Comparison of ENCODE assay signal across 14 cellular contexts in the genomic region with DNA sequence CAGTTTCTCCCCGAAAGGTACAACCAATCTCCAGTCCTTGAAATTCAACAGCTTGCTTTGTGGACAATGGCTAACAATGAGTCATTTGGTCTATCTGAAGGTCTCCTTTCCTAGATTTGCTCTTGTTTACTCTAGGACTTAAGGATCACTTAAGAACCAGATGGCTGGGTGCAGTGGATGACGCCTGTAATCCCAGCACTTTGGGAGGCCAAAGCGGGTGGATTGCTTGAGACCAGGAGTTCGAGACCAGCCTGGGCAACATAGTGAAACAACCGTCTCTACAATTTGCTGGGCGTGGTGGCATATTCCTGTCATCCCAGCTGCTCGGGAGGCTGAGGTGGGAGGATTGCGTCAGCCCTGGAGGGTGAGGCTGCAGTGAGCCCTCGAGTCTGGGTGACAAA. TPM values are rescaled to one million over a fixed set of nuclear protein-coding genes. Genes with fewer than 3 reads are reported as not detected.
DNase-seq lines count a peak whose midpoint lies in the region; ATAC-seq, FAIRE-seq and TF ChIP-seq lines count a peak whose summit lies in the region.
"Had no signal": no experiment of that assay in that cellular context is flagged by ENCODE, and none has a peak within 500 bp of the region (broad histone marks: within the 10 kb centered on the region; RNA-seq: fewer than 3 reads in every experiment).

No MANE protein-coding gene starts in this region.

- no peaks in the 10 kb centered on the region for H3K9me3 ChIP-seq in astrocyte (ENCODE audit: insufficient read depth, low read depth, low read length)
- H3K9me3 ChIP-seq: heart right ventricle, SJCRH30, tibial artery had no signal

- H3K4me2 ChIP-seq in astrocyte (ENCODE audit: low read length), result no peak overlapping the region

- H3K4me3 ChIP-seq in astrocyte (ENCODE audit: insufficient read depth, low read depth, low read length), result no peak overlapping the region
- H3K4me3 ChIP-seq: heart right ventricle, SJCRH30, tibial artery had no signal

- no peaks in the 10 kb centered on the region for H3K79me2 ChIP-seq in astrocyte (ENCODE audit: insufficient read depth, low read length)

- no peaks in the 10 kb centered on the region for H3K27me3 Mint-ChIP-seq in astrocyte (ENCODE audit: low read depth, unreplicated experiment)
- H3K27me3 Mint-ChIP-seq in mesothelial cell of epicardium (ENCODE audit: low read depth), result no peaks in the 10 kb centered on the region
- H3K27me3 Mint-ChIP-seq in activated T-helper 17 cell treated with anti-CD3 and anti-CD28 coated beads, Interleukin-2, amount 50 U/mL, for 72 hours, result no peaks in the 10 kb centered on the region
- H3K27me3 Mint-ChIP-seq: CD4-positive, CD25-positive, alpha-beta regulatory T cell had no signal

- H3K4me1 Mint-ChIP-seq in astrocyte (ENCODE audit: low read depth, unreplicated experiment), result peaks cover 3% of the 10 kb centered on the region
- peaks cover 6% of the 10 kb centered on the region for H3K4me1 Mint-ChIP-seq in mesothelial cell of epicardium
- H3K4me1 Mint-ChIP-seq in activated T-helper 17 cell treated with anti-CD3 and anti-CD28 coated beads, Interleukin-2, amount 50 U/mL, for 72 hours, result no peaks in the 10 kb centered on the region
- H3K4me1 Mint-ChIP-seq: CD4-positive, CD25-positive, alpha-beta regulatory T cell had no signal

- TF ChIP-seq RAD21 in Ishikawa (IDR thresholded peaks at IDR 0.05; ENCODE audit: low read depth), result no peak

- no peaks in the 10 kb centered on the region for H3K4me1 ChIP-seq in astrocyte (ENCODE audit: insufficient read depth, low read length)
- H3K4me1 ChIP-seq: SJCRH30 had no signal

- H3K9me3 Mint-ChIP-seq in astrocyte (ENCODE audit: unreplicated experiment) (no peaks in the 10 kb centered on the region), mesothelial cell of epicardium (no peaks in the 10 kb centered on the region)
- no peaks in the 10 kb centered on the region for H3K9me3 Mint-ChIP-seq in activated T-helper 17 cell treated with anti-CD3 and anti-CD28 coated beads, Interleukin-2, amount 50 U/mL, for 72 hours
- H3K9me3 Mint-ChIP-seq: CD4-positive, CD25-positive, alpha-beta regulatory T cell had no signal

- peak; percentile 28 for DNase-seq in DMS79 (lab: John Stamatoyannopoulos, UW)
- peak; percentile 66 for DNase-seq in astrocyte (ENCODE audit: low read depth)
- DNase-seq in kidney tubule cell (ENCODE audit: low spot score), result peak; percentile 10
- DNase-seq in mesothelial cell of epicardium (ENCODE audit: low spot score in 2 of 2, unreplicated experiment in 2 of 2), result no peak
- no peak for DNase-seq in effector CD4-positive, alpha-beta T cell
- DNase-seq: activated effector memory CD4-positive, alpha-beta T cell treated with Interleukin-2 at 50 U/mL for 16 hours; CD4-positive, CD25-positive, alpha-beta regulatory T cell; heart right ventricle; SJCRH30; tibial artery had no signal

- no peak for FAIRE-seq in astrocyte (lab: Jason Lieb, UNC)
- FAIRE-seq: GM12892 had no signal

- H3K27ac ChIP-seq in astrocyte (ENCODE audit: low read depth, low read length), result no peak overlapping the region
- H3K27ac ChIP-seq: heart right ventricle, SJCRH30, tibial artery had no signal

- H3K9ac ChIP-seq in astrocyte (ENCODE audit: low read length), result no peak overlapping the region

- H3K36me3 ChIP-seq in astrocyte (ENCODE audit: insufficient read depth, low read length), result no peaks in the 10 kb centered on the region
- H3K36me3 ChIP-seq: SJCRH30, tibial artery had no signal

- H3K27ac Mint-ChIP-seq in astrocyte (ENCODE audit: unreplicated experiment) (no peak overlapping the region), mesothelial cell of epicardium (no peak overlapping the region)
- H3K27ac Mint-ChIP-seq in activated T-helper 17 cell treated with anti-CD3 and anti-CD28 coated beads, Interleukin-2, amount 50 U/mL, for 72 hours, result no peak overlapping the region

- no peaks in the 10 kb centered on the region for H3K27me3 ChIP-seq in astrocyte (ENCODE audit: insufficient read depth, low read length)
- H3K27me3 ChIP-seq: heart right ventricle, SJCRH30, tibial artery had no signal

- TF ChIP-seq CTCF in astrocyte (IDR thresholded peaks at IDR 0.05; ENCODE audit: insufficient read depth, low read depth, low read length), result no peak
- TF ChIP-seq CTCF in mesothelial cell of epicardium (IDR thresholded peaks at IDR 0.05; ENCODE audit: unreplicated experiment), result no peak

- H3K36me3 Mint-ChIP-seq in astrocyte (ENCODE audit: low read depth, unreplicated experiment) (no peaks in the 10 kb centered on the region), mesothelial cell of epicardium (peaks cover 1% of the 10 kb centered on the region)
- H3K36me3 Mint-ChIP-seq in activated T-helper 17 cell treated with anti-CD3 and anti-CD28 coated beads, Interleukin-2, amount 50 U/mL, for 72 hours (ENCODE audit: low read depth), result peaks cover 6% of the 10 kb centered on the region
- H3K36me3 Mint-ChIP-seq: CD4-positive, CD25-positive, alpha-beta regulatory T cell had no signal

- no peak overlapping the region for H3K4me3 Mint-ChIP-seq in astrocyte (ENCODE audit: unreplicated experiment)
- no peak overlapping the region for H3K4me3 Mint-ChIP-seq in mesothelial cell of epicardium
- H3K4me3 Mint-ChIP-seq in activated T-helper 17 cell treated with anti-CD3 and anti-CD28 coated beads, Interleukin-2, amount 50 U/mL, for 72 hours, result no peak overlapping the region
- H3K4me3 Mint-ChIP-seq: CD4-positive, CD25-positive, alpha-beta regulatory T cell had no signal

- no peak overlapping the region for H2AFZ ChIP-seq in astrocyte (ENCODE audit: low read depth, low read length)

- H4K20me1 ChIP-seq in astrocyte (ENCODE audit: insufficient read depth, low read length), result no peaks in the 10 kb centered on the region

- no peak for ATAC-seq in HG02981 (IDR thresholded peaks at IDR 0.05; ENCODE audit: unreplicated experiment)
- no peak for ATAC-seq in activated T-helper 17 cell treated with anti-CD3 and anti-CD28 coated beads, Interleukin-2, amount 50 U/mL, for 72 hours (replicated peaks)
- ATAC-seq: heart right ventricle had no signal

- no peak for TF ChIP-seq EP300 in Ishikawa (IDR thresholded peaks at IDR 0.05; ENCODE audit: borderline replicate concordance)

TF ChIP-seq in Ishikawa, 13 proteins besides CTCF, POLR2A, EP300 and RAD21:
- 0 out of 2 replicates have a peak, but pooled peaks have one; percentile 26 for TF ChIP-seq CEBPB (IDR thresholded peaks at IDR 0.05)
- TF ChIP-seq, protein P1, sequence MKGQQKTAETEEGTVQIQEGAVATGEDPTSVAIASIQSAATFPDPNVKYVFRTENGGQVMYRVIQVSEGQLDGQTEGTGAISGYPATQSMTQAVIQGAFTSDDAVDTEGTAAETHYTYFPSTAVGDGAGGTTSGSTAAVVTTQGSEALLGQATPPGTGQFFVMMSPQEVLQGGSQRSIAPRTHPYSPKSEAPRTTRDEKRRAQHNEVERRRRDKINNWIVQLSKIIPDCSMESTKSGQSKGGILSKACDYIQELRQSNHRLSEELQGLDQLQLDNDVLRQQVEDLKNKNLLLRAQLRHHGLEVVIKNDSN (IDR thresholded peaks at IDR 0.05), result no peak
TF ChIP-seq in Ishikawa: peak in this region for 1.

RNA-seq across cellular contexts. Expression of gene SKIL, which starts 49.5 kb away (rescaled TPM):
- total RNA-seq in astrocyte (152 and 156 TPM in 2 replicates), mesothelial cell of epicardium (323 to 328 TPM (median 325 TPM) in 3 replicates)
- total RNA-seq in activated T-helper 17 cell treated with anti-CD3 and anti-CD28 coated beads, Interleukin-2, amount 50 U/mL, for 72 hours, result 10 to 100 TPM; 16.9 to 21.0 TPM

Comparison
In these comparisons a context has a peak if more than half of its experiments do, and no peak if none do; other contexts are left out.
1. DNase-seq: peak in DMS79 (single experiment), astrocyte (single experiment) and kidney tubule cell (single experiment); none in mesothelial cell of epicardium (0 of 2) and effector CD4-positive, alpha-beta T cell (single experiment).